16 cellular contexts compared by ENCODE assay signal in the genomic region with DNA sequence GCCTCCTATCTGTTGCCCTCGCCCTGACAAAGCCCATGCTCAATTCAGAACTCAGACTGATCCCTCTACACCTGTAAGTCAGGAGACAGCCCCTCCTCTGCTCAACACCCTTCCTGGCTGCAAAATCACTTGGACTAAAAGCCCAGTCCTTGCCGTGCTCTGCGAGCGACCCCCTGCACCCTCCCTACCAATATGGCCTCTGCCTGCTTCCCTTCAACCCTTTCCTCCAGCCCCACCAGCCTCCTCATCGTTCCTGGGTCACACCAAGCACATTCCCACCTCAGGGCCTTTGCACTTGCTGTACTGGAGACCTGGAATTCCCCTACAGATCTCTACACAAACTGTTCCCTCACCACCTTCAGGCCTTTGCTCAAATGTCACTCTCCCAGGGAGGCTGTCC. TPM values are rescaled to one million over a fixed set of nuclear protein-coding genes. Genes with fewer than 3 reads are reported as not detected.
A peak's percentile ranks its signal among the peaks of the same experiment; 100 is the strongest.
DNase-seq lines count a peak whose midpoint lies in the region; ATAC-seq and TF ChIP-seq lines count a peak whose summit lies in the region.
"Had no signal": no experiment of that assay in that cellular context is flagged by ENCODE, and none has a peak within 500 bp of the region (broad histone marks: within the 10 kb centered on the region; RNA-seq: fewer than 3 reads in every experiment).

No MANE protein-coding gene starts in this region.

- DNase-seq in cardiac septum (ENCODE audit: low spot score) (peak; percentile 58), right cardiac atrium (no peak), endodermal cell (no peak), neural crest cell (ENCODE audit: low read depth, low spot score) (no peak), sigmoid colon (peak; percentile 7), amniotic stem cell (lab: John Stamatoyannopoulos, UW) (no peak), sciatic nerve (ENCODE audit: low spot score) (no peak)
- DNase-seq: 8988T; AML-193; Calu3; CD4-positive, CD25-positive, alpha-beta regulatory T cell; DMS 273 treated with DMSO at 0.1 percent for 48 hours; GM23248; H7 had no signal

- ATAC-seq in right cardiac atrium: no peak
- no peak for ATAC-seq in sciatic nerve
- ATAC-seq in GM21515 (IDR thresholded peaks at IDR 0.05; ENCODE audit: unreplicated experiment): no peak

- H3K27ac Mint-ChIP-seq in endodermal cell: peak overlapping the region; percentile 9
- H3K27ac Mint-ChIP-seq in neural crest cell (ENCODE audit: unreplicated experiment): peak overlapping the region; percentile 72
- H3K27ac Mint-ChIP-seq: CD4-positive, CD25-positive, alpha-beta regulatory T cell had no signal

- H3K4me3 ChIP-seq in right cardiac atrium (ENCODE audit: low read length) (no peak overlapping the region), endodermal cell (ENCODE audit: low read length) (no peak overlapping the region), sigmoid colon (no peak overlapping the region)
- H3K4me3 ChIP-seq: BLaER1, GM23248 had no signal

- TF ChIP-seq POLR2A in sigmoid colon (IDR thresholded peaks at IDR 0.05): no peak

- H3K27me3 ChIP-seq in right cardiac atrium (ENCODE audit: control insufficient read depth, insufficient read depth) (no peaks in the 10 kb centered on the region), endodermal cell (ENCODE audit: control insufficient read depth, insufficient read depth, low read length, poor library complexity, severe bottlenecking) (no peaks in the 10 kb centered on the region), sigmoid colon (no peaks in the 10 kb centered on the region)
- H3K27me3 ChIP-seq: BLaER1 had no signal

- H3K4me1 Mint-ChIP-seq in endodermal cell: peaks cover 20% of the 10 kb centered on the region
- H3K4me1 Mint-ChIP-seq in neural crest cell: peaks cover 38% of the 10 kb centered on the region
- H3K4me1 Mint-ChIP-seq: CD4-positive, CD25-positive, alpha-beta regulatory T cell had no signal

- H3K27ac ChIP-seq in right cardiac atrium (ENCODE audit: low read length): no peak overlapping the region
- no peak overlapping the region for H3K27ac ChIP-seq in endodermal cell (ENCODE audit: low read depth, low read length)
- no peak overlapping the region for H3K27ac ChIP-seq in sigmoid colon
- H3K27ac ChIP-seq: BLaER1, GM23248 had no signal

- TF ChIP-seq EP300 in sigmoid colon (IDR thresholded peaks at IDR 0.05): no peak

- H3K9me3 ChIP-seq in right cardiac atrium (ENCODE audit: control insufficient read depth, low read length): no peaks in the 10 kb centered on the region
- peaks cover 15% of the 10 kb centered on the region for H3K9me3 ChIP-seq in endodermal cell (ENCODE audit: control insufficient read depth, low read length)
- H3K9me3 ChIP-seq in sigmoid colon: no peaks in the 10 kb centered on the region

- peaks cover 5% of the 10 kb centered on the region for H3K36me3 Mint-ChIP-seq in endodermal cell (ENCODE audit: low read depth)
- H3K36me3 Mint-ChIP-seq in neural crest cell (ENCODE audit: low read depth): peaks cover 7% of the 10 kb centered on the region
- H3K36me3 Mint-ChIP-seq: CD4-positive, CD25-positive, alpha-beta regulatory T cell had no signal

- H3K4me1 ChIP-seq in right cardiac atrium (ENCODE audit: control insufficient read depth, insufficient read depth, low read length) (no peaks in the 10 kb centered on the region), endodermal cell (ENCODE audit: control insufficient read depth, insufficient read depth, low read length) (peaks cover 3% of the 10 kb centered on the region), sigmoid colon (no peaks in the 10 kb centered on the region)

- H3K9ac ChIP-seq in endodermal cell (ENCODE audit: extremely low read depth, low read length, poor library complexity, severe bottlenecking): no peak overlapping the region
- H3K9ac ChIP-seq: BLaER1, GM23248 had no signal

- H3K9me3 Mint-ChIP-seq in endodermal cell (peaks cover 8% of the 10 kb centered on the region), neural crest cell (peaks cover 3% of the 10 kb centered on the region)

- H3K36me3 ChIP-seq in endodermal cell (ENCODE audit: control insufficient read depth, insufficient read depth, low read length) (peaks cover 11% of the 10 kb centered on the region), sigmoid colon (no peaks in the 10 kb centered on the region)
- H3K36me3 ChIP-seq: BLaER1 had no signal

- 92% methylated on average over 5 of the region's 5 CpGs for WGBS in right cardiac atrium
- 84 to 89% methylated on average over 2 to 5 of the region's 5 CpGs for WGBS in endodermal cell (ENCODE audit: insufficient coverage in 1 of 2, insufficient read length in 1 of 2), 2 experiments
- 90 to 92% methylated on average over 5 of the region's 5 CpGs for WGBS in sigmoid colon, 2 donors

- TF ChIP-seq CTCF in endodermal cell (conservative IDR thresholded peaks at IDR 0.05): no peak
- no peak for TF ChIP-seq CTCF in neural crest cell (conservative IDR thresholded peaks at IDR 0.05)
- no peak for TF ChIP-seq CTCF in sigmoid colon (IDR thresholded peaks at IDR 0.05)

- H3K4me3 Mint-ChIP-seq in endodermal cell: no peak overlapping the region
- H3K4me3 Mint-ChIP-seq in neural crest cell: no peak overlapping the region

- intact Hi-C loops in cardiac septum (cut with DNase I) (no loop called here), right cardiac atrium (cut with DNase I) (no loop called here), sigmoid colon (cut with DNase I) (no loop called here), sciatic nerve (cut with DNase I) (no loop called here)

- peaks cover 4% of the 10 kb centered on the region for H3K27me3 Mint-ChIP-seq in endodermal cell (ENCODE audit: insufficient read depth)
- H3K27me3 Mint-ChIP-seq in neural crest cell (ENCODE audit: low read depth): no peaks in the 10 kb centered on the region

RNA-seq across cellular contexts. Expression of a gene that starts 5.2 kb away (rescaled TPM):
- total RNA-seq in cardiac septum: 2.4 TPM
- total RNA-seq in right cardiac atrium: 1 to 10 TPM in 1 of 4 donors, under 1 TPM in 3; 0.51 to 1.4 (median 0.68) TPM
- polyA plus RNA-seq in right cardiac atrium: 1.8 TPM
- 1 to 10 TPM; 5.3 to 7.9 TPM for total RNA-seq in endodermal cell
- 19.1 TPM for polyA plus RNA-seq in endodermal cell (2013, experiment 1 of 2)
- polyA plus RNA-seq in endodermal cell (2013, experiment 2 of 2): 22.6 TPM
- total RNA-seq in neural crest cell: 14.1 and 18.0 TPM in 2 replicates
- total RNA-seq in sigmoid colon: under 1 TPM in 2 of 4 donors, not detected in 2; 0.16 to 0.55 TPM
- 1 to 10 TPM in 2 of 3 donors, under 1 TPM in 1; 0.95 to 4.4 (median 2.4) TPM for polyA plus RNA-seq in sigmoid colon
- 0.53 TPM for total RNA-seq in sciatic nerve
- total RNA-seq: Calu3; CD4-positive, CD25-positive, alpha-beta regulatory T cell had no signal
- polyA plus RNA-seq: CD4-positive, CD25-positive, alpha-beta regulatory T cell had no signal

Comparison
In these comparisons a context has a peak if more than half of its experiments do, and no peak if none do; other contexts are left out.
1. DNase-seq: peak in cardiac septum (single experiment) and sigmoid colon (single experiment); none in right cardiac atrium (0 of 3), endodermal cell (single experiment), neural crest cell (single experiment), amniotic stem cell (single experiment) and sciatic nerve (single experiment).